Comparison of ENCODE assay signal across 2 cellular contexts in genomic region chrX:139023531-139023930, GRCh38.
TF ChIP-seq lines count a peak whose summit lies in the region.

No MANE protein-coding gene starts in this region.

TF ChIP-seq in HepG2, 621 proteins besides CTCF, POLR2A, EP300 and RAD21 (continued from another document):
- TF ChIP-seq CAMTA2 (CRISPR knock-in tag; IDR thresholded peaks at IDR 0.05; ENCODE audit: borderline replicate concordance) = no peak
- TF ChIP-seq PAWR (CRISPR knock-in tag; IDR thresholded peaks at IDR 0.05; ENCODE audit: borderline replicate concordance) = no peak
- peak; percentile 92 for TF ChIP-seq CREB1 (IDR thresholded peaks at IDR 0.05)
- no peak for TF ChIP-seq CREB1 (CRISPR knock-in tag; IDR thresholded peaks at IDR 0.05)
- no peak for TF ChIP-seq ZNF484 (CRISPR knock-in tag; IDR thresholded peaks at IDR 0.05; ENCODE audit: borderline replicate concordance, low read depth)
- peak; percentile 96 for TF ChIP-seq ATF7 (IDR thresholded peaks at IDR 0.05)
- no peak for TF ChIP-seq ATF7 (CRISPR knock-in tag; IDR thresholded peaks at IDR 0.05)

TF ChIP-seq in K562, 482 proteins besides CTCF, POLR2A, EP300 and RAD21 (continued from another document):
- TF ChIP-seq, protein P1, sequence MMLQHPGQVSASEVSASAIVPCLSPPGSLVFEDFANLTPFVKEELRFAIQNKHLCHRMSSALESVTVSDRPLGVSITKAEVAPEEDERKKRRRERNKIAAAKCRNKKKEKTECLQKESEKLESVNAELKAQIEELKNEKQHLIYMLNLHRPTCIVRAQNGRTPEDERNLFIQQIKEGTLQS (IDR thresholded peaks at IDR 0.05) = peak; percentile 93
- TF ChIP-seq, protein P1 (CRISPR knock-in tag; conservative IDR thresholded peaks at IDR 0.05) = no peak
- TF ChIP-seq ATF7 (IDR thresholded peaks at IDR 0.05) (peak; percentile 81), SNAPC5 (CRISPR knock-in tag; IDR thresholded peaks at IDR 0.05) (no peak), JUNB (CRISPR knock-in tag; conservative IDR thresholded peaks at IDR 0.05) (0 out of 2 replicates have a peak, but pooled peaks have one; percentile 13), MAFF (IDR thresholded peaks at IDR 0.05; ENCODE audit: low read length) (0 out of 2 replicates have a peak, but pooled peaks have one; percentile 19), SETDB1 (IDR thresholded peaks at IDR 0.05; ENCODE audit: low read length) (no peak), FUS (optimal IDR thresholded peaks at IDR 0.05; ENCODE audit: low read depth, low read length) (no peak), ZNF609 (CRISPR knock-in tag; IDR thresholded peaks at IDR 0.05; ENCODE audit: borderline replicate concordance) (no peak), ZBTB11 (CRISPR knock-in tag; IDR thresholded peaks at IDR 0.05) (no peak), MAFG (tag; conservative IDR thresholded peaks at IDR 0.05) (peak; percentile 47), USF2 (CRISPR knock-in tag; IDR thresholded peaks at IDR 0.05) (no peak), ELF2 (CRISPR knock-in tag; IDR thresholded peaks at IDR 0.05) (no peak), C11orf30 (IDR thresholded peaks at IDR 0.05; ENCODE audit: low read depth) (peak; percentile 30; the same call in 1 of the 2 replicates), MAFK (IDR thresholded peaks at IDR 0.05; ENCODE audit: low read length) (peak; percentile 39; the same call in 1 of the 2 replicates), ZFP36 (IDR thresholded peaks at IDR 0.05; ENCODE audit: low read depth, low read length, partially characterized antibody) (no peak), JUND (IDR thresholded peaks at IDR 0.05; ENCODE audit: borderline replicate concordance, low read depth, low read length) (peak; percentile 59), JUND (tag; IDR thresholded peaks at IDR 0.05; ENCODE audit: borderline replicate concordance, low read depth, low read length) (peak; percentile 40; the same call in 1 of the 3 replicates), NFRKB (IDR thresholded peaks at IDR 0.05; ENCODE audit: low read depth) (no peak), ZNF316 (IDR thresholded peaks at IDR 0.05) (0 out of 2 replicates have a peak, but pooled peaks have one; percentile 52), ATF2 (CRISPR knock-in tag; IDR thresholded peaks at IDR 0.05) (no peak), ZNF3 (CRISPR knock-in tag; IDR thresholded peaks at IDR 0.05) (no peak), ZC3H11A (IDR thresholded peaks at IDR 0.05; ENCODE audit: low read depth, low read length) (no peak), ATF1 (CRISPR knock-in tag; IDR thresholded peaks at IDR 0.05) (no peak), ATF1 (tag; IDR thresholded peaks at IDR 0.05) (peak; percentile 78)
- TF ChIP-seq, protein P2, sequence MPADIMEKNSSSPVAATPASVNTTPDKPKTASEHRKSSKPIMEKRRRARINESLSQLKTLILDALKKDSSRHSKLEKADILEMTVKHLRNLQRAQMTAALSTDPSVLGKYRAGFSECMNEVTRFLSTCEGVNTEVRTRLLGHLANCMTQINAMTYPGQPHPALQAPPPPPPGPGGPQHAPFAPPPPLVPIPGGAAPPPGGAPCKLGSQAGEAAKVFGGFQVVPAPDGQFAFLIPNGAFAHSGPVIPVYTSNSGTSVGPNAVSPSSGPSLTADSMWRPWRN (IDR thresholded peaks at IDR 0.05; ENCODE audit: low read depth) = no peak
- TF ChIP-seq, protein P3, sequence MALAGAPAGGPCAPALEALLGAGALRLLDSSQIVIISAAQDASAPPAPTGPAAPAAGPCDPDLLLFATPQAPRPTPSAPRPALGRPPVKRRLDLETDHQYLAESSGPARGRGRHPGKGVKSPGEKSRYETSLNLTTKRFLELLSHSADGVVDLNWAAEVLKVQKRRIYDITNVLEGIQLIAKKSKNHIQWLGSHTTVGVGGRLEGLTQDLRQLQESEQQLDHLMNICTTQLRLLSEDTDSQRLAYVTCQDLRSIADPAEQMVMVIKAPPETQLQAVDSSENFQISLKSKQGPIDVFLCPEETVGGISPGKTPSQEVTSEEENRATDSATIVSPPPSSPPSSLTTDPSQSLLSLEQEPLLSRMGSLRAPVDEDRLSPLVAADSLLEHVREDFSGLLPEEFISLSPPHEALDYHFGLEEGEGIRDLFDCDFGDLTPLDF (CRISPR knock-in tag; IDR thresholded peaks at IDR 0.05) = no peak
- TF ChIP-seq, protein P4, sequence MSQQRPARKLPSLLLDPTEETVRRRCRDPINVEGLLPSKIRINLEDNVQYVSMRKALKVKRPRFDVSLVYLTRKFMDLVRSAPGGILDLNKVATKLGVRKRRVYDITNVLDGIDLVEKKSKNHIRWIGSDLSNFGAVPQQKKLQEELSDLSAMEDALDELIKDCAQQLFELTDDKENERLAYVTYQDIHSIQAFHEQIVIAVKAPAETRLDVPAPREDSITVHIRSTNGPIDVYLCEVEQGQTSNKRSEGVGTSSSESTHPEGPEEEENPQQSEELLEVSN (IDR thresholded peaks at IDR 0.05; ENCODE audit: borderline replicate concordance in 1 of 2, extremely low read depth in 1 of 2, insufficient read depth in 1 of 2, insufficient read length in 1 of 2, low read depth in 1 of 2, low read length in 1 of 2, poor library complexity in 1 of 2, severe bottlenecking in 1 of 2) = no peak
